In genomic region chr2:96529376-96530143, GRCh38 we compare ENCODE assay signal across 14 cellular contexts. TPM values are rescaled to one million over a fixed set of nuclear protein-coding genes. Genes with fewer than 3 reads are reported as not detected.
A peak's percentile ranks its signal among the peaks of the same experiment; 100 is the strongest.
DNase-seq lines count a peak whose midpoint lies in the region; ATAC-seq, FAIRE-seq and TF ChIP-seq lines count a peak whose summit lies in the region.
"Had no signal": no experiment of that assay in that cellular context is flagged by ENCODE, and none has a peak within 500 bp of the region (broad histone marks: within the 10 kb centered on the region; RNA-seq: fewer than 3 reads in every experiment).

No MANE protein-coding gene starts in this region.

- no peaks in the 10 kb centered on the region for H4K20me1 ChIP-seq in BLaER1

- H3K4me3 Mint-ChIP-seq in CD4-positive, alpha-beta memory T cell, result peak overlapping the region in 2 of 8 donors; percentile 20 to 61
- no peak overlapping the region for H3K4me3 Mint-ChIP-seq in progenitor cell of endocrine pancreas (ENCODE audit: low read depth)

- peak overlapping the region; percentile 76 for H3K9ac ChIP-seq in BLaER1
- H3K9ac ChIP-seq: parathyroid adenoma had no signal

- H3K4me2 ChIP-seq in BLaER1, result peak overlapping the region; percentile 99

- H3K9me3 Mint-ChIP-seq in CD4-positive, alpha-beta memory T cell, result peaks cover 0 to 1% (median 0%) of the 10 kb centered on the region in 8 donors
- no peaks in the 10 kb centered on the region for H3K9me3 Mint-ChIP-seq in progenitor cell of endocrine pancreas (ENCODE audit: low read depth)

- H3K27ac ChIP-seq in BLaER1, result peak overlapping the region; percentile 87
- no peak overlapping the region for H3K27ac ChIP-seq in CD4-positive, alpha-beta memory T cell (ENCODE audit: low read depth, low read length)
- peak overlapping the region; percentile 94 to 95 for H3K27ac ChIP-seq in coronary artery

- H3K27me3 ChIP-seq in BLaER1, result no peaks in the 10 kb centered on the region
- H3K27me3 ChIP-seq in CD4-positive, alpha-beta memory T cell (ENCODE audit: insufficient read depth, low read length), result no peaks in the 10 kb centered on the region
- H3K27me3 ChIP-seq: hepatocyte had no signal

- POLR2A ChIA-PET in CD4-positive, alpha-beta memory T cell (lab: Charles Lee; ENCODE audit: partially characterized antibody), result interaction anchor here (10.6 to 17.7 kb wide), 2 partner anchors 9 to 23 kb away, joined by 201 to 320 read pairs; partner anchors contain the start of gene ARID5A

- no peak for TF ChIP-seq POLR2A in H54 (IDR thresholded peaks at IDR 0.05; ENCODE audit: low read depth, low read length)

- H3K27me3 Mint-ChIP-seq in CD4-positive, alpha-beta memory T cell, result no peaks in the 10 kb centered on the region
- H3K27me3 Mint-ChIP-seq in progenitor cell of endocrine pancreas, result peaks cover 45% of the 10 kb centered on the region

- intact Hi-C loops in CD4-positive, alpha-beta memory T cell (cut with micrococcal nuclease), result no loop called here

- no peak for TF ChIP-seq CTCF in coronary artery (IDR thresholded peaks at IDR 0.05)
- TF ChIP-seq CTCF in progenitor cell of endocrine pancreas (IDR thresholded peaks at IDR 0.05; ENCODE audit: unreplicated experiment), result no peak

- no peaks in the 10 kb centered on the region for H3K36me3 ChIP-seq in BLaER1
- no peaks in the 10 kb centered on the region for H3K36me3 ChIP-seq in CD4-positive, alpha-beta memory T cell (ENCODE audit: insufficient read depth, low read length)

- DNase-seq in CD4-positive, alpha-beta memory T cell, result no peak
- DNase-seq in coronary artery (ENCODE audit: low spot score), result no peak
- no peak for DNase-seq in progenitor cell of endocrine pancreas (ENCODE audit: low spot score, unreplicated experiment)
- no peak for DNase-seq in H54 (ENCODE audit: insufficient read length, low spot score)
- DNase-seq in foreskin melanocyte, result no peak
- DNase-seq: NCI-H1105; NCI-H510A; stimulated activated CD4-positive, alpha-beta T cell treated with anti-CD3 and anti-CD28 coated beads, Interleukin-2, amount 100 ng/mL, for 24 hours; stimulated activated naive CD4-positive, alpha-beta T cell; T1000 had no signal

- H3K9me3 ChIP-seq in BLaER1, result no peaks in the 10 kb centered on the region
- no peaks in the 10 kb centered on the region for H3K9me3 ChIP-seq in CD4-positive, alpha-beta memory T cell (ENCODE audit: control insufficient read depth in 1 of 2, low read length in 2 of 2)

- peak overlapping the region; percentile 53 to 89 (median 84) for H3K27ac Mint-ChIP-seq in CD4-positive, alpha-beta memory T cell
- peak overlapping the region; percentile 59 for H3K27ac Mint-ChIP-seq in progenitor cell of endocrine pancreas

- H3K4me3 ChIP-seq in BLaER1, result peak overlapping the region; percentile 63; the same call in 1 of the 2 replicates
- H3K4me3 ChIP-seq in CD4-positive, alpha-beta memory T cell (ENCODE audit: low read length in 2 of 2), result no peak overlapping the region
- H3K4me3 ChIP-seq in coronary artery, result no peak overlapping the region
- H3K4me3 ChIP-seq: hepatocyte had no signal

- no peak for FAIRE-seq in H54 (lab: Jason Lieb, UNC)

- peaks cover 25 to 66% (median 46%) of the 10 kb centered on the region in 4 donors for H3K4me1 Mint-ChIP-seq in CD4-positive, alpha-beta memory T cell
- H3K4me1 Mint-ChIP-seq in progenitor cell of endocrine pancreas (ENCODE audit: low read depth), result peaks cover 6% of the 10 kb centered on the region

- no peaks in the 10 kb centered on the region for H3K36me3 Mint-ChIP-seq in CD4-positive, alpha-beta memory T cell
- no peaks in the 10 kb centered on the region for H3K36me3 Mint-ChIP-seq in progenitor cell of endocrine pancreas (ENCODE audit: insufficient read depth)

- ATAC-seq in HG02798 (IDR thresholded peaks at IDR 0.05; ENCODE audit: poor library complexity, unreplicated experiment), result no peak

- H3K4me1 ChIP-seq in BLaER1, result peaks cover 96% of the 10 kb centered on the region
- H3K4me1 ChIP-seq in CD4-positive, alpha-beta memory T cell (ENCODE audit: insufficient read depth, low read length), result peaks cover 67% of the 10 kb centered on the region

- CTCF ChIA-PET in CD4-positive, alpha-beta memory T cell (lab: Charles Lee; ENCODE audit: partially characterized antibody), result interaction anchor here (1.6 to 15.1 kb wide), 5 partner anchors 10 to 209 kb away, joined by 3 to 169 read pairs (median 6); partner anchors contain the start of gene ARID5A

RNA-seq across cellular contexts. Expression of gene ARID5A, which starts 7.0 kb away (rescaled TPM):
- total RNA-seq in CD4-positive, alpha-beta memory T cell, result 10 to 100 TPM; 80.0 to 83.8 TPM
- 10 to 100 TPM; 31.4 to 69.6 TPM for polyA plus RNA-seq in CD4-positive, alpha-beta memory T cell
- total RNA-seq in progenitor cell of endocrine pancreas, result 7.1 and 7.7 TPM in 2 replicates

RNA-seq across cellular contexts. Expression of gene NEURL3, which starts 24.4 kb away (rescaled TPM):
- total RNA-seq in CD4-positive, alpha-beta memory T cell, result under 1 TPM in 1 of 2 experiments, not detected in 1; 0.22 TPM
- polyA plus RNA-seq in CD4-positive, alpha-beta memory T cell, result not detected
- 0.78 and 0.86 TPM in 2 replicates for total RNA-seq in progenitor cell of endocrine pancreas
